ENCODE assay signal across 16 cellular contexts in the genomic region with DNA sequence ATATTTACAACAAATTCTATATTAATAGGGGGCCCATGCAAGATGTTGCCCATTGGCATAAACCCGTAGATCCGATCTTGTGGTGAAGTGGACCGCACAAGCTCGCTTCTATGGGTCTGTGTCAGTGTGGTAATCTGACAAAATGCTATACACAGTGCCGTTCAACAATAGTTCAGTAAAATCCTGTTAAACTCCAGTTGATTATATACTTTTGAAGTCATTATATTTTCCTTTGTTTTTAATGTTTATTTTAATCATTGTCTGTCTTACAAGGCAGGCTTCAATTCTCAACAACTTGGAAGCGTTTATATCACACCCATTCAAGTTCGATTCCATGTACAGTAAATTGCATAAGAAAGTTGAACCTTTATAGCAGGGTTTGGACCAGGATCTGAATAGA.
A peak's percentile ranks its signal among the peaks of the same experiment; 100 is the strongest.
DNase-seq lines count a peak whose midpoint lies in the region; ATAC-seq and TF ChIP-seq lines count a peak whose summit lies in the region.
"Had no signal": no experiment of that assay in that cellular context is flagged by ENCODE, and none has a peak within 500 bp of the region (broad histone marks: within the 10 kb centered on the region; RNA-seq: fewer than 3 reads in every experiment).

No MANE protein-coding gene starts in this region.

- in situ Hi-C loops in mammary epithelial cell (cut with MboI; ENCODE audit: low sequenced_read_pairs in 2 of 2) = loop anchor here in 1 of 2 donors (5.0 kb wide), 1 partner anchor 48 kb away; no protein-coding TSS in a partner anchor
- in situ Hi-C loops in astrocyte of the spinal cord (cut with HindIII; ENCODE audit: low sequenced_read_pairs) = no loop called here

- no peaks in the 10 kb centered on the region for H3K27me3 ChIP-seq in breast epithelium
- no peaks in the 10 kb centered on the region for H3K27me3 ChIP-seq in mammary epithelial cell (ENCODE audit: insufficient read depth, low read length)
- H3K27me3 ChIP-seq in testis = no peaks in the 10 kb centered on the region
- no peaks in the 10 kb centered on the region for H3K27me3 ChIP-seq in left lung

- no peaks in the 10 kb centered on the region for H4K20me1 ChIP-seq in mammary epithelial cell (ENCODE audit: insufficient read depth, low read length)

- dilution Hi-C loops in mammary epithelial cell (cut with HindIII; ENCODE audit: low sequenced_read_pairs) = no loop called here

- TF ChIP-seq CTCF in breast epithelium (IDR thresholded peaks at IDR 0.05) (no peak), mammary epithelial cell (conservative IDR thresholded peaks at IDR 0.05 in 1 of 2, IDR thresholded peaks at IDR 0.05 in 1 of 2; ENCODE audit: extremely low read depth in 1 of 2, insufficient read depth in 1 of 2, low read depth in 1 of 2, low read length in 2 of 2) (no peak), astrocyte of the spinal cord (IDR thresholded peaks at IDR 0.05; ENCODE audit: low read depth, low read length) (no peak), fibroblast of the aortic adventitia (IDR thresholded peaks at IDR 0.05; ENCODE audit: insufficient read depth, low read length) (no peak), testis (IDR thresholded peaks at IDR 0.05) (no peak), left lung (IDR thresholded peaks at IDR 0.05) (no peak)

- H3K36me3 ChIP-seq in breast epithelium = no peaks in the 10 kb centered on the region
- no peaks in the 10 kb centered on the region for H3K36me3 ChIP-seq in mammary epithelial cell (ENCODE audit: insufficient read depth, low read length)
- no peaks in the 10 kb centered on the region for H3K36me3 ChIP-seq in testis (ENCODE audit: low read depth, missing control alignments)
- H3K36me3 ChIP-seq in left lung = no peaks in the 10 kb centered on the region

- H3K27ac ChIP-seq in breast epithelium (peak overlapping the region; percentile 89 to 91), mammary epithelial cell (ENCODE audit: insufficient read depth, low read depth, low read length) (no peak overlapping the region), testis (peak overlapping the region; percentile 7 to 88), left lung (no peak overlapping the region)
- H3K27ac ChIP-seq: KMS-11 had no signal

- H3K9ac ChIP-seq in mammary epithelial cell (ENCODE audit: insufficient read depth, low read length) = no peak overlapping the region
- H3K9ac ChIP-seq: KMS-11 had no signal

- intact Hi-C loops in breast epithelium (cut with DNase I; ENCODE audit: low total_unique reads) = no loop called here
- intact Hi-C loops in mammary epithelial cell (cut with micrococcal nuclease) = loop anchor here (5.0 kb wide), 2 partner anchors 33 to 232 kb away; no protein-coding TSS in a partner anchor
- intact Hi-C loops in testis (cut with DNase I; ENCODE audit: low total_unique reads) = no loop called here
- intact Hi-C loops in left lung (cut with DNase I) = no loop called here
- intact Hi-C loops in sciatic nerve (cut with DNase I) = no loop called here

- no peak overlapping the region for H3K4me2 ChIP-seq in mammary epithelial cell (ENCODE audit: insufficient read depth, low read depth, low read length)
- H3K4me2 ChIP-seq: KMS-11 had no signal

- H3K4me3 ChIP-seq in breast epithelium (peak overlapping the region in 2 of 3 donors; percentile 53 to 70), mammary epithelial cell (replicated peaks in 1 of 3; ENCODE audit: insufficient read depth in 1 of 3, low read depth in 2 of 3, low read length in 3 of 3) (no peak overlapping the region), astrocyte of the spinal cord (ENCODE audit: low read depth, low read length) (no peak overlapping the region), fibroblast of the aortic adventitia (ENCODE audit: low read depth, low read length) (peak overlapping the region; percentile 2), testis (no peak overlapping the region), left lung (no peak overlapping the region)

- H2AFZ ChIP-seq in mammary epithelial cell (ENCODE audit: low read depth, low read length) = no peak overlapping the region

- no TSS peak for BruUV-seq in mammary epithelial cell (replicated peaks; lab: Mats Ljungman, UMichigan)

- H3K9me3 ChIP-seq in breast epithelium (no peaks in the 10 kb centered on the region), mammary epithelial cell (replicated peaks; ENCODE audit: insufficient read depth, low read length) (no peaks in the 10 kb centered on the region), testis (no peaks in the 10 kb centered on the region), left lung (no peaks in the 10 kb centered on the region)

- CTCF ChIA-PET in mammary epithelial cell (lab: Charles Lee; ENCODE audit: low non-redundant PET) = no interaction called here

- DNase-seq in breast epithelium (ENCODE audit: low spot score in 2 of 2) (no peak), mammary epithelial cell (no peak), astrocyte of the spinal cord (ENCODE audit: low read depth, low spot score) (peak; percentile 22), fibroblast of the aortic adventitia (ENCODE audit: low read depth) (no peak), testis (no peak), left lung (no peak), sciatic nerve (ENCODE audit: low spot score) (no peak)
- DNase-seq: 8988T, DMS 273 treated with DMSO at 0.1 percent for 48 hours, HFFc6, NCI-H1105 treated with DMSO at 0.1 percent for 48 hours, NCI-H187 treated with DMSO at 0.1 percent for 48 hours, NCI-H82 had no signal

- ATAC-seq in GM18870 (IDR thresholded peaks at IDR 0.05; ENCODE audit: unreplicated experiment) (no peak), left lung (no peak), sciatic nerve (no peak)
- ATAC-seq: Panc1 had no signal

- WGBS in mammary epithelial cell (ENCODE audit: low coverage, missing lambda C conversion rate) = 89% methylated on average over 7 of the region's 7 CpGs
- WGBS in testis, 2 donors = 92 to 97% methylated on average over 7 of the region's 7 CpGs

- TF ChIP-seq POLR2A in breast epithelium (IDR thresholded peaks at IDR 0.05) (no peak), testis (IDR thresholded peaks at IDR 0.05) (no peak)

- no peaks in the 10 kb centered on the region for H3K4me1 ChIP-seq in breast epithelium
- no peaks in the 10 kb centered on the region for H3K4me1 ChIP-seq in mammary epithelial cell (ENCODE audit: insufficient read depth, low read length)
- peaks cover 6% of the 10 kb centered on the region for H3K4me1 ChIP-seq in testis
- no peaks in the 10 kb centered on the region for H3K4me1 ChIP-seq in left lung

- H3K79me2 ChIP-seq in mammary epithelial cell (ENCODE audit: insufficient read depth, low read length) = no peaks in the 10 kb centered on the region

Comparison
In these comparisons a context has a peak if more than half of its experiments do, and no peak if none do; other contexts are left out.
1. H3K27ac ChIP-seq: peak in breast epithelium (2 of 2) and testis (2 of 2); none in mammary epithelial cell (single experiment) and left lung (0 of 2).
2. H3K4me3 ChIP-seq: peak in breast epithelium (2 of 3) and fibroblast of the aortic adventitia (single experiment); none in mammary epithelial cell (0 of 3), astrocyte of the spinal cord (single experiment), testis (0 of 2) and left lung (0 of 2).